Comparison of ENCODE assay signal across 1 cellular context in genomic region chrX:150032742-150033141, GRCh38.
TF ChIP-seq lines count a peak whose summit lies in the region.

No MANE protein-coding gene starts in this region.

TF ChIP-seq in HCT116, 20 proteins besides CTCF, POLR2A, EP300 and RAD21 (continued from another document):
- TF ChIP-seq ZFX (IDR thresholded peaks at IDR 0.05) (no peak), FOSL1 (IDR thresholded peaks at IDR 0.05; ENCODE audit: low read depth) (no peak), EZH2 (IDR thresholded peaks at IDR 0.05) (no peak), CEBPB (IDR thresholded peaks at IDR 0.05; ENCODE audit: low read depth) (no peak), CBX3 (IDR thresholded peaks at IDR 0.05; ENCODE audit: low read depth) (no peak)
